In genomic region chr20:5767493-5768098, GRCh38 we compare ENCODE assay signal across 23 cellular contexts. TPM values are rescaled to one million over a fixed set of nuclear protein-coding genes. Genes with fewer than 3 reads are reported as not detected.
A peak's percentile ranks its signal among the peaks of the same experiment; 100 is the strongest.
DNase-seq lines count a peak whose midpoint lies in the region; ATAC-seq, FAIRE-seq and TF ChIP-seq lines count a peak whose summit lies in the region.
"Had no signal": no experiment of that assay in that cellular context is flagged by ENCODE, and none has a peak within 500 bp of the region (broad histone marks: within the 10 kb centered on the region; RNA-seq: fewer than 3 reads in every experiment).

No MANE protein-coding gene starts in this region.

- H3K9me3 ChIP-seq in A549: no peaks in the 10 kb centered on the region
- H3K9me3 ChIP-seq in CD4-positive, alpha-beta memory T cell (ENCODE audit: control insufficient read depth in 1 of 2, low read length in 2 of 2): no peaks in the 10 kb centered on the region
- H3K9me3 ChIP-seq: ascending aorta, left lung, thoracic aorta had no signal

- WGBS in A549 (ENCODE audit: missing lambda C conversion rate): 78% methylated on average over 9 of the region's 9 CpGs

- peaks cover 3% of the 10 kb centered on the region for H3K36me3 ChIP-seq in CD4-positive, alpha-beta memory T cell (ENCODE audit: insufficient read depth, low read length)
- H3K36me3 ChIP-seq: ascending aorta, thoracic aorta had no signal

- no peak overlapping the region for H3K4me3 Mint-ChIP-seq in CD4-positive, alpha-beta memory T cell
- H3K4me3 Mint-ChIP-seq in central memory CD8-positive, alpha-beta T cell: no peak overlapping the region
- H3K4me3 Mint-ChIP-seq: CD8-positive, alpha-beta memory T cell; HFFc6; stimulated activated effector memory CD8-positive, alpha-beta T cell treated with anti-CD3 and anti-CD28 coated beads, Interleukin-12 subunit alpha, Interleukin-12 subunit beta, amount 100 ng/mL, for 72 hours had no signal

- no peak for TF ChIP-seq POLR2A in A549 (IDR thresholded peaks at IDR 0.05; ENCODE audit: low read length)

- H3K27me3 ChIP-seq in CD4-positive, alpha-beta memory T cell (ENCODE audit: insufficient read depth, low read length): no peaks in the 10 kb centered on the region
- H3K27me3 ChIP-seq: ascending aorta, left lung had no signal

- peaks cover 26 to 31% (median 29%) of the 10 kb centered on the region in 4 donors for H3K4me1 Mint-ChIP-seq in CD4-positive, alpha-beta memory T cell
- peaks cover 41% of the 10 kb centered on the region for H3K4me1 Mint-ChIP-seq in central memory CD8-positive, alpha-beta T cell

- peaks cover 28 to 41% of the 10 kb centered on the region in 2 donors for H3K36me3 Mint-ChIP-seq in CD4-positive, alpha-beta memory T cell
- H3K36me3 Mint-ChIP-seq in central memory CD8-positive, alpha-beta T cell (ENCODE audit: insufficient read depth): peaks cover 19% of the 10 kb centered on the region

- POLR2A ChIA-PET in A549 (lab: Yijun Ruan, JAX): no interaction called here
- POLR2A ChIA-PET in CD4-positive, alpha-beta memory T cell (lab: Charles Lee; ENCODE audit: partially characterized antibody): interaction anchor here (1.2 kb wide), 1 partner anchor 53 kb away, joined by 3 read pairs; no protein-coding TSS in a partner anchor

- TF ChIP-seq EP300 in A549 (IDR thresholded peaks at IDR 0.05): no peak

- TF ChIP-seq CTCF in A549 (IDR thresholded peaks at IDR 0.05): no peak

- H3K27ac Mint-ChIP-seq in CD4-positive, alpha-beta memory T cell: peak overlapping the region in 4 of 7 donors; percentile 15 to 60 (median 34)
- peak overlapping the region; percentile 78 for H3K27ac Mint-ChIP-seq in central memory CD8-positive, alpha-beta T cell (ENCODE audit: low read depth)
- H3K27ac Mint-ChIP-seq: HFFc6 had no signal

- DNase-seq in A549 (ENCODE audit: low read depth in 1 of 2, low spot score in 1 of 2) (no peak), NCI-H524 treated with DMSO at 0.1 percent for 48 hours (lab: John Stamatoyannopoulos, UW) (peak; percentile 68), NCI-H128 (lab: John Stamatoyannopoulos, UW; ENCODE audit: unreplicated experiment) (no peak), HPDE6-E6E7 (ENCODE audit: extremely low spot score) (no peak)
- no peak for DNase-seq in CD4-positive, alpha-beta memory T cell
- DNase-seq in central memory CD8-positive, alpha-beta T cell (ENCODE audit: low spot score in 2 of 2): no peak
- DNase-seq: activated CD4-positive, alpha-beta T cell treated with anti-CD3 and anti-CD28 coated beads for 4 hours; activated naive CD4-positive, alpha-beta T cell treated with anti-CD3 and anti-CD28 coated beads, Interleukin-2, amount 50 U/mL, for 16 hours; caudate nucleus; CD8-positive, alpha-beta memory T cell; HFFc6; left lung; MV-4-11; NCI-H2029; NCI-H526; posterior cingulate gyrus; stimulated activated CD4-positive, alpha-beta T cell treated with anti-CD3 and anti-CD28 coated beads, Interleukin-2, amount 100 ng/mL, for 24 hours had no signal

- H3K4me3 ChIP-seq in A549: no peak overlapping the region
- no peak overlapping the region for H3K4me3 ChIP-seq in CD4-positive, alpha-beta memory T cell (ENCODE audit: low read length in 2 of 2)
- H3K4me3 ChIP-seq: ascending aorta, left lung, thoracic aorta had no signal

- peak overlapping the region; percentile 6 to 41; a peak in 1 of 6 replicates for H3K27ac ChIP-seq in A549
- no peak overlapping the region for H3K27ac ChIP-seq in CD4-positive, alpha-beta memory T cell (ENCODE audit: low read depth, low read length)
- H3K27ac ChIP-seq: ascending aorta, KMS-11, left lung, thoracic aorta had no signal

- FAIRE-seq in A549 (lab: Jason Lieb, UNC): no peak
- FAIRE-seq: HTR-8/SVneo had no signal

- no peak overlapping the region for H3K4me2 ChIP-seq in A549
- H3K4me2 ChIP-seq: KMS-11 had no signal

- ATAC-seq in A549 (no peak; a peak in 2 of 6 replicates), GM19035 (IDR thresholded peaks at IDR 0.05; ENCODE audit: unreplicated experiment) (no peak)
- no peak for ATAC-seq in central memory CD8-positive, alpha-beta T cell (replicated peaks; ENCODE audit: extremely low read depth, poor library complexity, severe bottlenecking)
- ATAC-seq: left lung; stimulated activated effector memory CD8-positive, alpha-beta T cell treated with anti-CD3 and anti-CD28 coated beads, Interleukin-12 subunit alpha, Interleukin-12 subunit beta, amount 100 ng/mL, for 72 hours had no signal

- intact Hi-C loops in CD4-positive, alpha-beta memory T cell (cut with micrococcal nuclease): no loop called here

- CTCF ChIA-PET in A549 (lab: Yijun Ruan, JAX): interaction anchor here (0.5 to 1.8 kb wide), 10 partner anchors 12 to 210 kb away, joined by 3 to 7 read pairs (median 3); partner anchors contain the start of gene SHLD1
- CTCF ChIA-PET in CD4-positive, alpha-beta memory T cell (lab: Charles Lee; ENCODE audit: partially characterized antibody): interaction anchor here (1.3 kb wide), 1 partner anchor 37 kb away, joined by 3 read pairs; no protein-coding TSS in a partner anchor

- TF ChIP-seq RAD21 in A549 (conservative IDR thresholded peaks at IDR 0.05 in 1 of 2, IDR thresholded peaks at IDR 0.05 in 1 of 2): no peak

- H3K27me3 Mint-ChIP-seq in CD4-positive, alpha-beta memory T cell: no peaks in the 10 kb centered on the region
- no peaks in the 10 kb centered on the region for H3K27me3 Mint-ChIP-seq in central memory CD8-positive, alpha-beta T cell
- H3K27me3 Mint-ChIP-seq: CD8-positive, alpha-beta memory T cell had no signal

- H3K9me3 Mint-ChIP-seq in CD4-positive, alpha-beta memory T cell: peaks cover 0 to 2% (median 0%) of the 10 kb centered on the region in 8 donors
- no peaks in the 10 kb centered on the region for H3K9me3 Mint-ChIP-seq in central memory CD8-positive, alpha-beta T cell
- H3K9me3 Mint-ChIP-seq: CD8-positive, alpha-beta memory T cell; HFFc6; stimulated activated effector memory CD8-positive, alpha-beta T cell treated with anti-CD3 and anti-CD28 coated beads, Interleukin-12 subunit alpha, Interleukin-12 subunit beta, amount 100 ng/mL, for 72 hours had no signal

- peaks cover 18% of the 10 kb centered on the region for H3K4me1 ChIP-seq in A549
- H3K4me1 ChIP-seq in CD4-positive, alpha-beta memory T cell (ENCODE audit: insufficient read depth, low read length): peaks cover 6% of the 10 kb centered on the region
- H3K4me1 ChIP-seq: ascending aorta had no signal

TF ChIP-seq in A549, 52 proteins besides CTCF, POLR2A, EP300 and RAD21:
- TF ChIP-seq E2F6 (IDR thresholded peaks at IDR 0.05; ENCODE audit: borderline replicate concordance, low read depth) (no peak), MAFK (IDR thresholded peaks at IDR 0.05; ENCODE audit: partially characterized antibody) (no peak)
TF ChIP-seq in A549: peak in this region for 0.

RNA-seq across cellular contexts. Expression of gene SHLD1, which starts 17.4 kb away (rescaled TPM):
- polyA plus RNA-seq in A549 (2011; rRNA removed) (17.4 and 18.4 TPM in 2 replicates), A549 (2017; fragmentation: RNase III; extraction: RNeasy Plus Mini Kit Qiagen cat#74134 plus additional on column Dnase treatment) (6.1 to 7.3 TPM (median 6.5 TPM) in 3 replicates)
- 5.6 TPM in 2 replicates for polyA plus RNA-seq in A549 (2012; cell fraction: cytosol; rRNA removed)
- polyA plus RNA-seq in A549 (2012; cell fraction: nucleus; rRNA removed): 2.2 and 3.3 TPM in 2 replicates
- 7.9 and 8.9 TPM in 2 replicates for polyA minus RNA-seq in A549 (2011; rRNA and poly(A)+ RNA removed)
- 10 to 100 TPM; 13.6 to 16.3 TPM for total RNA-seq in CD4-positive, alpha-beta memory T cell
- 10 to 100 TPM; 20.2 to 22.0 TPM for polyA plus RNA-seq in CD4-positive, alpha-beta memory T cell
- total RNA-seq: ascending aorta had no signal
